In the genomic region with DNA sequence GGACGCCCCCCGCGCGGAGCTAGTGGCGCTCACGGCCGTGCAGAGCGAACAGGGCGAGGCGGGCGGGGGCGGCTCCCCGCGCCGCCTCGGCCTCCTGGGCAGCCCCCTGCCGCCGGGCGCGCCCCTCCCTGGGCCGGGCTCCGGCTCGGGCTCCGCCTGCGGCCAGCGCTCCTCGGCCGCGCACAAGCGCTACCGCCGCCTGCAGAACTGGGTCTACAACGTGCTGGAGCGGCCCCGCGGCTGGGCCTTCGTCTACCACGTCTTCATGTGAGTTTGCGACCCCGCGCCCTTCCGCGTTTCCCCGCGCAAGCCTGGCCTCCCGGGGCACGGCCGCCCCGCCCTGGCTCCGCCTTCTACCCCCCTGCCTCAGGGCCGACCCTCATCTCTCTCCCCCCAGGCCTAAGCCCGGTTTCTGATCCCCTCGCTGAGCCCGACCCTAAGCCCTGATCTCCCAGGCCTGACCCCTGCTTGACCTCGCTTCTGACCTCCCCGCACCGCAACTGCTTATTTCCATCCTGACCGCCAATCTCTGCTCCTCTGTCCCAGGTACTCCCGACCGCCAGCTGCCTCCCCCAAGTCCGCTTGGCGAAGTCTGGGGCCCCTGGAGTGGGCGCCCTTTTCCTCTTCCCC, we compare ENCODE assay signal across 8 cellular contexts. TPM values are rescaled to one million over a fixed set of nuclear protein-coding genes. Genes with fewer than 3 reads are reported as not detected.
DNase-seq lines count a peak whose midpoint lies in the region; ATAC-seq and TF ChIP-seq lines count a peak whose summit lies in the region.

No MANE protein-coding gene starts in this region.

- TF ChIP-seq POLR2A in adrenal gland (IDR thresholded peaks at IDR 0.05): no peak

- intact Hi-C loops in adrenal gland (cut with DNase I): loop anchor here in 1 of 2 donors (5.0 kb wide), 1 partner anchor 63 kb away; no protein-coding TSS in a partner anchor

- peak overlapping the region; percentile 83 for H3K4me3 Mint-ChIP-seq in endothelial cell (ENCODE audit: unreplicated experiment)

- H3K4me3 ChIP-seq in osteoblast (ENCODE audit: insufficient read depth, low read length) (no peak overlapping the region), adrenal gland (peak overlapping the region in 1 of 4 donors; percentile 80)

- no peaks in the 10 kb centered on the region for H3K9me3 Mint-ChIP-seq in endothelial cell (ENCODE audit: unreplicated experiment)

- peak overlapping the region; percentile 51 for H3K9ac ChIP-seq in ES-I3 (ENCODE audit: low read depth, low read length)

- peaks cover 22% of the 10 kb centered on the region for H3K27me3 Mint-ChIP-seq in endothelial cell (ENCODE audit: unreplicated experiment)

- TF ChIP-seq CTCF in endothelial cell (IDR thresholded peaks at IDR 0.05; ENCODE audit: unreplicated experiment): no peak
- no peak for TF ChIP-seq CTCF in osteoblast (IDR thresholded peaks at IDR 0.05; ENCODE audit: extremely low read depth, low read depth, low read length)
- TF ChIP-seq CTCF in adrenal gland (IDR thresholded peaks at IDR 0.05): no peak

- no peak overlapping the region for H3K27ac Mint-ChIP-seq in endothelial cell (ENCODE audit: unreplicated experiment)

- no peak overlapping the region for H2AFZ ChIP-seq in osteoblast (ENCODE audit: low read length)

- H3K4me2 ChIP-seq in osteoblast (ENCODE audit: insufficient read depth, low read length): no peak overlapping the region

- 22 to 56% (median 40%) methylated on average over 22 to 61 of the region's 63 CpGs for whole genome bisulfite sequencing in adrenal gland, 4 donors

- H3K27me3 ChIP-seq in osteoblast (ENCODE audit: insufficient read depth, low read length): peaks cover 27% of the 10 kb centered on the region
- H3K27me3 ChIP-seq in adrenal gland: no peaks in the 10 kb centered on the region

- peaks cover 4% of the 10 kb centered on the region for H3K36me3 Mint-ChIP-seq in endothelial cell (ENCODE audit: low read depth, unreplicated experiment)

- H3K4me1 Mint-ChIP-seq in endothelial cell (ENCODE audit: unreplicated experiment): peaks cover 14% of the 10 kb centered on the region

- H4K20me1 ChIP-seq in osteoblast (ENCODE audit: insufficient read depth, low read length): no peaks in the 10 kb centered on the region

- peak; percentile 39 for DNase-seq in NCI-H69 (lab: John Stamatoyannopoulos, UW)
- peak; percentile 36 for DNase-seq in endothelial cell (ENCODE audit: low spot score)
- DNase-seq in osteoblast (ENCODE audit: insufficient read length, low spot score, missing footprints): peak; percentile 85
- DNase-seq in GM19240 (ENCODE audit: insufficient read length, low spot score): no peak
- DNase-seq in adrenal gland: no peak
- no peak for DNase-seq in NCI-H1436 treated with DMSO at 0.1 percent for 48 hours (lab: John Stamatoyannopoulos, UW)

- H3K9me3 ChIP-seq in ES-I3 (ENCODE audit: control insufficient read depth, insufficient read depth, low read length) (no peaks in the 10 kb centered on the region), osteoblast (ENCODE audit: low read depth, low read length) (no peaks in the 10 kb centered on the region), adrenal gland (replicated peaks in 1 of 3) (no peaks in the 10 kb centered on the region)

- H3K4me1 ChIP-seq in ES-I3 (ENCODE audit: insufficient read depth, low read length) (peaks cover 8% of the 10 kb centered on the region; the same call in 1 of the 2 replicates), osteoblast (ENCODE audit: insufficient read depth, low read length) (no peaks in the 10 kb centered on the region), adrenal gland (replicated peaks in 1 of 2) (peaks cover 0 to 14% of the 10 kb centered on the region in 2 donors)

- ATAC-seq in GM19467 (IDR thresholded peaks at IDR 0.05; ENCODE audit: unreplicated experiment): no peak

- H3K27ac ChIP-seq in osteoblast (ENCODE audit: low read depth, low read length) (no peak overlapping the region), adrenal gland (no peak overlapping the region)

- H3K36me3 ChIP-seq in ES-I3 (ENCODE audit: insufficient read depth, low read length): no peaks in the 10 kb centered on the region
- H3K36me3 ChIP-seq in osteoblast (ENCODE audit: insufficient read depth, low read length): no peaks in the 10 kb centered on the region
- H3K36me3 ChIP-seq in adrenal gland (replicated peaks in 1 of 2): no peaks in the 10 kb centered on the region

- H3K79me2 ChIP-seq in osteoblast (ENCODE audit: insufficient read depth, low read length): no peaks in the 10 kb centered on the region

RNA-seq across cellular contexts. Expression of gene KCNQ4, which starts 0.7 kb away (rescaled TPM):
- total RNA-seq in endothelial cell (ENCODE audit: unreplicated experiment): 1.5 TPM
- total RNA-seq in osteoblast: not detected in 2 replicates
- total RNA-seq in adrenal gland: under 1 TPM in 6 of 8 donors, not detected in 2; 0.24 to 0.42 (median 0.29) TPM
- polyA plus RNA-seq in adrenal gland: 1 to 10 TPM in 1 of 3 donors, under 1 TPM in 2; 0.16 to 1.0 (median 0.61) TPM

Comparison
In these comparisons a context has a peak if more than half of its experiments do, and no peak if none do; other contexts are left out.
1. DNase-seq: peak in NCI-H69 (single experiment), endothelial cell (single experiment) and osteoblast (single experiment); none in GM19240 (single experiment), adrenal gland (0 of 7) and NCI-H1436 treated with DMSO at 0.1 percent for 48 hours (single experiment).